In the genomic region with DNA sequence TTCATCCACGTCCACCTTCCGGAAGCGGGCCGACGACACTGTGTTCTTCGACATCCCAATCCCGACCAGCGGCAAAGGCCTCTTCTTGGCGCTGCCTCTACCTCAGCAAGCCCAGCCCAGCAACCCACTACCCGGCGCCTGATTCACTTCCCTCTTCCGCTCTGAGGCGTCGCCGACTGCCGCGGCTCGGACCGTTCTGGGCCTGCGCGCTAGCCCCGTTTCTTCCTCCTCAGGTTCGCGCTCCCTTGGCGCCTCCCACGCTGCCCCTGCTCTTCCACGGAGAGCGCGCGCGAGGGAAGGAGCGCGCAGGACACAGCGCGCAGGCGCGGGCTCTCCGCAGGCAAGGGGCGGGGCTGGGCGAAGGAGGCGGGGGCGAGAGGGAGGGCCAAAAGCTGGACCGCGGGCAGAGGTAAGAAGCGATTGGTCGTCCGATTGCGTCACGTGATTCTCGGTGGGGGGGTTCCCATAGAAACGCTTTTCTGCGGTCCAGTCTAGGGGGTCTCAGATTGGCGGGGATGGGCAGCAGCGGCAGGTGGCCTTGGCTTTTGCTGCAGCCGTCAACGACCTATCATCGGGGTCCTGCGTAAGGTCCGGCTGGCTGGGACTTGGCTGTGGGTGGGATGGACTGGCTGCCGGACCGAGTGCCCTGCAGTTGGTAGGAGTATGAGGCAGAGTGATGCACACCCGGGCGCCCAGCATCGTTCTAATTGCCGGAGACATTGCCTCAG, we compare ENCODE assay signal across 8 cellular contexts. TPM values are rescaled to one million over a fixed set of nuclear protein-coding genes. Genes with fewer than 3 reads are reported as not detected.
DNase-seq lines count a peak whose midpoint lies in the region; ATAC-seq, FAIRE-seq and TF ChIP-seq lines count a peak whose summit lies in the region.

A gene (minus strand): TSS at position 178 of the 728 bp plus-strand sequence. CDS start 124 bp downstream, at position 54.

- H3K9me3 Mint-ChIP-seq in T-helper 1 cell treated with Interleukin-12 subunit alpha and Interleukin-12 subunit beta and Interleukin-4 antibody, amounts not matched to agents 30 μg/mL and 1 μg/mL, for 36 hours = no peaks in the 10 kb centered on the region
- no peaks in the 10 kb centered on the region for H3K9me3 Mint-ChIP-seq in progenitor cell of endocrine pancreas (ENCODE audit: low read depth)

- FAIRE-seq in GM12892 (lab: Jason Lieb, UNC) = peak; percentile 95

- H3K27me3 Mint-ChIP-seq in T-helper 1 cell treated with Interleukin-12 subunit alpha and Interleukin-12 subunit beta and Interleukin-4 antibody, amounts not matched to agents 30 μg/mL and 1 μg/mL, for 36 hours (ENCODE audit: low read depth) = peaks cover 10% of the 10 kb centered on the region
- H3K27me3 Mint-ChIP-seq in progenitor cell of endocrine pancreas = peaks cover 2% of the 10 kb centered on the region

- peak; percentile 74 for DNase-seq in GM12892 (ENCODE audit: insufficient read length)
- peak; percentile 95 for DNase-seq in NCI-H1694 (lab: John Stamatoyannopoulos, UW)
- DNase-seq in amniotic stem cell (lab: John Stamatoyannopoulos, UW) = peak; percentile 99
- peak; percentile 98 for DNase-seq in left cardiac atrium
- DNase-seq in progenitor cell of endocrine pancreas (ENCODE audit: low spot score, unreplicated experiment) = peak; percentile 95
- peak; percentile 97 for DNase-seq in ureter (ENCODE audit: low spot score)

- H3K36me3 Mint-ChIP-seq in T-helper 1 cell treated with Interleukin-12 subunit alpha and Interleukin-12 subunit beta and Interleukin-4 antibody, amounts not matched to agents 30 μg/mL and 1 μg/mL, for 36 hours (ENCODE audit: low read depth) = peaks cover 21% of the 10 kb centered on the region
- peaks cover 3% of the 10 kb centered on the region for H3K36me3 Mint-ChIP-seq in progenitor cell of endocrine pancreas (ENCODE audit: insufficient read depth)

- TF ChIP-seq CTCF in progenitor cell of endocrine pancreas (IDR thresholded peaks at IDR 0.05; ENCODE audit: unreplicated experiment) = no peak

- H3K4me1 Mint-ChIP-seq in T-helper 1 cell treated with Interleukin-12 subunit alpha and Interleukin-12 subunit beta and Interleukin-4 antibody, amounts not matched to agents 30 μg/mL and 1 μg/mL, for 36 hours (ENCODE audit: low read depth) = peaks cover 40% of the 10 kb centered on the region
- peaks cover 31% of the 10 kb centered on the region for H3K4me1 Mint-ChIP-seq in progenitor cell of endocrine pancreas (ENCODE audit: low read depth)

- ATAC-seq in HG02870 (IDR thresholded peaks at IDR 0.05; ENCODE audit: unreplicated experiment) (peak; percentile 81), left cardiac atrium (peak; percentile 97)

- TF ChIP-seq POLR2A in GM12892 (IDR thresholded peaks at IDR 0.05; ENCODE audit: low read depth, low read length) = peak; percentile 95

- intact Hi-C loops in left cardiac atrium (cut with DNase I) = no loop called here

- peak within 1 kb of the TSS; percentile 100 for H3K27ac Mint-ChIP-seq in T-helper 1 cell treated with Interleukin-12 subunit alpha and Interleukin-12 subunit beta and Interleukin-4 antibody, amounts not matched to agents 30 μg/mL and 1 μg/mL, for 36 hours
- H3K27ac Mint-ChIP-seq in progenitor cell of endocrine pancreas = peak within 1 kb of the TSS; percentile 98

- H3K4me3 Mint-ChIP-seq in T-helper 1 cell treated with Interleukin-12 subunit alpha and Interleukin-12 subunit beta and Interleukin-4 antibody, amounts not matched to agents 30 μg/mL and 1 μg/mL, for 36 hours = peak within 1 kb of the TSS; percentile 100
- H3K4me3 Mint-ChIP-seq in progenitor cell of endocrine pancreas (ENCODE audit: low read depth) = peak within 1 kb of the TSS; percentile 100

RNA-seq across cellular contexts. Expression of the gene that starts here (rescaled TPM):
- 252 TPM for polyA plus RNA-seq in GM12892 (2012; ENCODE audit: missing spikeins)
- 10 to 100 TPM; 62.0 to 71.4 TPM for total RNA-seq in left cardiac atrium
- 68.0 and 69.3 TPM in 2 replicates for total RNA-seq in progenitor cell of endocrine pancreas
- total RNA-seq in ureter = 77.7 TPM

Comparison
In these comparisons a context has a peak if more than half of its experiments do, and no peak if none do; other contexts are left out.
1. Peak in every context shown above with its lines: DNase-seq and ATAC-seq.